In genomic region chr7:4931932-4932331, GRCh38 we compare ENCODE assay signal across 12 cellular contexts. TPM values are rescaled to one million over a fixed set of nuclear protein-coding genes. Genes with fewer than 3 reads are reported as not detected.
DNase-seq lines count a peak whose midpoint lies in the region; ATAC-seq and TF ChIP-seq lines count a peak whose summit lies in the region.
"Had no signal": no experiment of that assay in that cellular context is flagged by ENCODE, and none has a peak within 500 bp of the region (broad histone marks: within the 10 kb centered on the region; RNA-seq: fewer than 3 reads in every experiment).

No MANE protein-coding gene starts in this region.

- no peak overlapping the region for H3K4me3 ChIP-seq in tibial nerve

- no peaks in the 10 kb centered on the region for H3K9me3 Mint-ChIP-seq in activated T-helper 17 cell treated with anti-CD3 and anti-CD28 coated beads, Interleukin-2, amount 50 U/mL, for 72 hours

- 13 to 30% methylated on average over 11 of the region's 11 CpGs for WGBS in tibial nerve, 2 donors

- peaks cover 0 to 2% of the 10 kb centered on the region in 2 donors for H3K27me3 ChIP-seq in tibial nerve

- no peaks in the 10 kb centered on the region for H3K4me1 Mint-ChIP-seq in activated T-helper 17 cell treated with anti-CD3 and anti-CD28 coated beads, Interleukin-2, amount 50 U/mL, for 72 hours
- H3K4me1 Mint-ChIP-seq: B cell had no signal

- no peak for ATAC-seq in Right ventricle myocardium inferior
- ATAC-seq in Right ventricle myocardium superior (ENCODE audit: poor library complexity), result no peak
- no peak for ATAC-seq in GM21423 (IDR thresholded peaks at IDR 0.05; ENCODE audit: unreplicated experiment)
- no peak for ATAC-seq in activated T-helper 17 cell treated with anti-CD3 and anti-CD28 coated beads, Interleukin-2, amount 50 U/mL, for 72 hours (replicated peaks)

- H3K36me3 Mint-ChIP-seq in activated T-helper 17 cell treated with anti-CD3 and anti-CD28 coated beads, Interleukin-2, amount 50 U/mL, for 72 hours (ENCODE audit: low read depth), result no peaks in the 10 kb centered on the region

- H3K9me3 ChIP-seq in tibial nerve, result no peaks in the 10 kb centered on the region

- intact Hi-C loops in Right ventricle myocardium inferior (cut with DNase I) (no loop called here), Right ventricle myocardium superior (cut with DNase I) (no loop called here)

- peak; percentile 45 to 79 for TF ChIP-seq EP300 in tibial nerve (IDR thresholded peaks at IDR 0.05)

- H3K36me3 ChIP-seq in tibial nerve, result no peaks in the 10 kb centered on the region

- peaks cover 0 to 5% (median 0%) of the 10 kb centered on the region in 4 donors for H3K4me1 ChIP-seq in tibial nerve

- H3K4me3 Mint-ChIP-seq in activated T-helper 17 cell treated with anti-CD3 and anti-CD28 coated beads, Interleukin-2, amount 50 U/mL, for 72 hours, result no peak overlapping the region
- H3K4me3 Mint-ChIP-seq: B cell had no signal

- peak overlapping the region; percentile 44 to 84 (median 68) for H3K27ac ChIP-seq in tibial nerve
- H3K27ac ChIP-seq: epithelial cell of prostate had no signal

- TF ChIP-seq POLR2A in tibial nerve (IDR thresholded peaks at IDR 0.05), result peak in 1 of 2 donors; percentile 51

- DNase-seq in Right ventricle myocardium inferior (ENCODE audit: missing footprints) (peak; percentile 42), Right ventricle myocardium superior (no peak), NCI-H526 treated with DMSO at 0.1 percent for 48 hours (lab: John Stamatoyannopoulos, UW) (peak; percentile 52), glomerular visceral epithelial cell (ENCODE audit: extremely low spot score) (peak; percentile 32), tibial nerve (ENCODE audit: low spot score in 2 of 2) (peak; percentile 11 to 42)
- DNase-seq in activated CD4-positive, alpha-beta T cell treated with anti-CD3 and anti-CD28 coated beads for 4 hours, result no peak
- DNase-seq: stimulated activated CD4-positive, alpha-beta T cell treated with anti-CD3 and anti-CD28 coated beads, Interleukin-4, amount 100 ng/mL, for 1 hour had no signal

- no peak overlapping the region for H3K27ac Mint-ChIP-seq in activated T-helper 17 cell treated with anti-CD3 and anti-CD28 coated beads, Interleukin-2, amount 50 U/mL, for 72 hours
- H3K27ac Mint-ChIP-seq: B cell had no signal

- peak in 1 of 5 experiments; percentile 32 for TF ChIP-seq CTCF in tibial nerve (IDR thresholded peaks at IDR 0.05)

- H3K27me3 Mint-ChIP-seq in activated T-helper 17 cell treated with anti-CD3 and anti-CD28 coated beads, Interleukin-2, amount 50 U/mL, for 72 hours, result no peaks in the 10 kb centered on the region

RNA-seq across cellular contexts. Expression of gene MMD2, which starts 27.1 kb away (rescaled TPM):
- total RNA-seq in Right ventricle myocardium inferior (not detected), Right ventricle myocardium superior (not detected), tibial nerve (under 1 TPM in 1 of 4 donors, not detected in 3; 0.63 TPM)
- not detected for total RNA-seq in activated T-helper 17 cell treated with anti-CD3 and anti-CD28 coated beads, Interleukin-2, amount 50 U/mL, for 72 hours
- total RNA-seq: B cell, mesenteric fat pad had no signal

RNA-seq across cellular contexts. Expression of gene RADIL, which starts 48.4 kb away (rescaled TPM):
- total RNA-seq in Right ventricle myocardium inferior (3.9 TPM), Right ventricle myocardium superior (4.0 TPM), tibial nerve (10 to 100 TPM; 23.2 to 31.0 (median 27.1) TPM)
- total RNA-seq in activated T-helper 17 cell treated with anti-CD3 and anti-CD28 coated beads, Interleukin-2, amount 50 U/mL, for 72 hours, result under 1 TPM; 0.08 to 0.56 TPM
- total RNA-seq: B cell had no signal

Comparison
In these comparisons a context has a peak if more than half of its experiments do, and no peak if none do; other contexts are left out.
1. DNase-seq: peak in Right ventricle myocardium inferior (single experiment), NCI-H526 treated with DMSO at 0.1 percent for 48 hours (single experiment), glomerular visceral epithelial cell (single experiment) and tibial nerve (2 of 2); none in Right ventricle myocardium superior (single experiment) and activated CD4-positive, alpha-beta T cell treated with anti-CD3 and anti-CD28 coated beads for 4 hours (0 of 2).